11 cellular contexts compared by ENCODE assay signal in genomic region chr3:149448331-149448831, GRCh38. TPM values are rescaled to one million over a fixed set of nuclear protein-coding genes. Genes with fewer than 3 reads are reported as not detected.
DNase-seq lines count a peak whose midpoint lies in the region; ATAC-seq, FAIRE-seq and TF ChIP-seq lines count a peak whose summit lies in the region.
"Had no signal": no experiment of that assay in that cellular context is flagged by ENCODE, and none has a peak within 500 bp of the region (broad histone marks: within the 10 kb centered on the region; RNA-seq: fewer than 3 reads in every experiment).

No MANE protein-coding gene starts in this region.

- no peak for TF ChIP-seq POLR2A in esophagus squamous epithelium (IDR thresholded peaks at IDR 0.05)
- no peak for TF ChIP-seq POLR2A in body of pancreas (IDR thresholded peaks at IDR 0.05)

- H3K27me3 ChIP-seq in astrocyte (ENCODE audit: insufficient read depth, low read length) (no peaks in the 10 kb centered on the region), esophagus squamous epithelium (no peaks in the 10 kb centered on the region), body of pancreas (no peaks in the 10 kb centered on the region)

- no peaks in the 10 kb centered on the region for H4K20me1 ChIP-seq in astrocyte (ENCODE audit: insufficient read depth, low read length)

- peak overlapping the region; percentile 73 for H3K27ac Mint-ChIP-seq in astrocyte (ENCODE audit: unreplicated experiment)

- H3K79me2 ChIP-seq in astrocyte (ENCODE audit: insufficient read depth, low read length), result no peaks in the 10 kb centered on the region

- peak; percentile 59 for FAIRE-seq in astrocyte (lab: Jason Lieb, UNC)
- FAIRE-seq: D721Med had no signal

- TF ChIP-seq CTCF in astrocyte (IDR thresholded peaks at IDR 0.05; ENCODE audit: insufficient read depth, low read depth, low read length) (no peak), esophagus squamous epithelium (IDR thresholded peaks at IDR 0.05) (no peak), body of pancreas (IDR thresholded peaks at IDR 0.05) (no peak)

- H3K4me3 ChIP-seq in astrocyte (ENCODE audit: insufficient read depth, low read depth, low read length) (no peak overlapping the region), esophagus squamous epithelium (no peak overlapping the region), body of pancreas (no peak overlapping the region)

- ATAC-seq in left lobe of liver (peak; percentile 44), GM19467 (IDR thresholded peaks at IDR 0.05; ENCODE audit: unreplicated experiment) (no peak), HG02981 (IDR thresholded peaks at IDR 0.05; ENCODE audit: unreplicated experiment) (no peak), body of pancreas (no peak)

- H3K36me3 Mint-ChIP-seq in astrocyte (ENCODE audit: low read depth, unreplicated experiment), result peaks cover 8% of the 10 kb centered on the region

- 26 to 51% methylated on average over 3 of the region's 3 CpGs for WGBS in esophagus squamous epithelium, 2 donors
- WGBS in body of pancreas, 2 donors, result 39 to 45% methylated on average over 3 of the region's 3 CpGs

- H3K9ac ChIP-seq in astrocyte (ENCODE audit: low read length), result peak overlapping the region; percentile 58

- H3K36me3 ChIP-seq in astrocyte (ENCODE audit: insufficient read depth, low read length) (no peaks in the 10 kb centered on the region), esophagus squamous epithelium (no peaks in the 10 kb centered on the region), body of pancreas (replicated peaks in 1 of 2; ENCODE audit: insufficient read depth in 1 of 2, low read depth in 2 of 2) (no peaks in the 10 kb centered on the region)

- H3K4me1 ChIP-seq in astrocyte (ENCODE audit: insufficient read depth, low read length) (peaks cover 33% of the 10 kb centered on the region), esophagus squamous epithelium (peaks cover 0 to 21% (median 8%) of the 10 kb centered on the region in 3 donors), body of pancreas (peaks cover 7% of the 10 kb centered on the region)

- no peaks in the 10 kb centered on the region for H3K27me3 Mint-ChIP-seq in astrocyte (ENCODE audit: low read depth, unreplicated experiment)

- peaks cover 8% of the 10 kb centered on the region for H3K9me3 Mint-ChIP-seq in astrocyte (ENCODE audit: unreplicated experiment)

- peak overlapping the region; percentile 71 for H3K4me2 ChIP-seq in astrocyte (ENCODE audit: low read length)

- H3K9me3 ChIP-seq in astrocyte (ENCODE audit: insufficient read depth, low read depth, low read length) (peaks cover 7% of the 10 kb centered on the region), esophagus squamous epithelium (peaks cover 0 to 17% (median 8%) of the 10 kb centered on the region in 3 donors), body of pancreas (no peaks in the 10 kb centered on the region)

- no peak overlapping the region for H2AFZ ChIP-seq in astrocyte (ENCODE audit: low read depth, low read length)

- intact Hi-C loops in esophagus squamous epithelium (cut with DNase I), result no loop called here
- intact Hi-C loops in body of pancreas (cut with DNase I), result no loop called here

- no peak overlapping the region for H3K4me3 Mint-ChIP-seq in astrocyte (ENCODE audit: unreplicated experiment)

- peaks cover 29% of the 10 kb centered on the region for H3K4me1 Mint-ChIP-seq in astrocyte (ENCODE audit: low read depth, unreplicated experiment)

- H3K27ac ChIP-seq in astrocyte (ENCODE audit: low read depth, low read length) (peak overlapping the region; percentile 82), esophagus squamous epithelium (no peak overlapping the region), body of pancreas (no peak overlapping the region)

- DNase-seq in AG08396 (ENCODE audit: low spot score) (peak; percentile 66), LHCN-M2 (ENCODE audit: low read depth) (peak; percentile 79), astrocyte (ENCODE audit: low read depth) (peak; percentile 85), left lobe of liver (ENCODE audit: low spot score) (no peak), esophagus squamous epithelium (lab: John Stamatoyannopoulos, UW) (no peak), body of pancreas (no peak)
- DNase-seq: activated CD8-positive, alpha-beta memory T cell treated with anti-CD3 and anti-CD28 coated beads, Interleukin-2, amount 50 U/mL, for 48 hours; Karpas-422 had no signal

RNA-seq across cellular contexts. Expression of gene TM4SF4, which starts 26.1 kb away (rescaled TPM):
- total RNA-seq in LHCN-M2 (2014; rRNA removed) (0.17 and 0.96 TPM in 2 replicates), astrocyte (not detected in 2 replicates), left lobe of liver (220 TPM), esophagus squamous epithelium (not detected), body of pancreas (100 to 1,000 TPM in 1 of 2 donors, 10 to 100 TPM in 1; 53.2 to 149 TPM)
- polyA plus RNA-seq in LHCN-M2 (2012), result 0.28 TPM

Comparison
In these comparisons a context has a peak if more than half of its experiments do, and no peak if none do; other contexts are left out.
1. DNase-seq: peak in AG08396 (single experiment), LHCN-M2 (single experiment) and astrocyte (single experiment); none in left lobe of liver (single experiment), esophagus squamous epithelium (single experiment) and body of pancreas (0 of 4).
2. RNA of gene TM4SF4, which starts 26.1 kb away (total RNA-seq): 220 TPM in left lobe of liver (single experiment) and 53.2 to 149 TPM in body of pancreas; 0.17 to 0.96 TPM in LHCN-M2, not detected in astrocyte and not detected in esophagus squamous epithelium; every median in the first group is over 10 times any median in the second.